Comparison of ENCODE assay signal across 12 cellular contexts in the genomic region with DNA sequence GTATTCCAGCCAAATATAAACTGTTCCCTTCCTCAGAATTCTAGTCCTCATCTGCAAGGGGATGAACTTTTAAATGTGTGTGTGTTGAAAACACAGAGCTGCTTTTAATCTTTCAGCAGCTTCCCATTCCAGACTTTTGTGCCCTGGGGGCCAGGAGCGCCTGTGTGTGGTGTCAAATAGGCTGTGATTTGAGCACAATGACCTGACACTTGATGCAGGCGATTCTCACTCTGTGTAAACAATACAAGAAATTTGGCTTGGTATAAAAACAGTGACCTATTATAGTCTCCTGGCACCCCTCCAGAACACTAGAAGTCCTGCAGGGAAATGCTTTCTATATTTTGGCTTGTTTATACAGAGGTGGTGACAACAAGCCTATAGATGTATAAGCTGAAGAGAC.
DNase-seq lines count a peak whose midpoint lies in the region; ATAC-seq and FAIRE-seq lines count a peak whose summit lies in the region.
"Had no signal": no experiment of that assay in that cellular context is flagged by ENCODE, and none has a peak within 500 bp of the region (broad histone marks: within the 10 kb centered on the region; RNA-seq: fewer than 3 reads in every experiment).

No MANE protein-coding gene starts in this region.

- ATAC-seq in left ventricle myocardium superior = peak; percentile 55

- in situ Hi-C loops in Caki2 (cut with HindIII; ENCODE audit: low pct_unique_long_range_greater_than_20kb, low sequenced_read_pairs) = no loop called here

- intact Hi-C loops in left ventricle myocardium superior (cut with micrococcal nuclease) = no loop called here

- DNase-seq in Caki2 (ENCODE audit: low read depth) (peak; percentile 19), NCI-H128 (lab: John Stamatoyannopoulos, UW; ENCODE audit: unreplicated experiment) (peak; percentile 99), RPMI7951 (ENCODE audit: low read depth) (peak; percentile 73), left ventricle myocardium superior (no peak), MV-4-11 (lab: John Stamatoyannopoulos, UW) (no peak), frontal cortex (ENCODE audit: low spot score in 2 of 2) (no peak)
- no peak for DNase-seq in activated CD4-positive, alpha-beta T cell treated with anti-CD3 and anti-CD28 coated beads, Interleukin-2, amount 50 U/mL, for 4 hours
- DNase-seq in stimulated activated CD4-positive, alpha-beta T cell treated with anti-CD3 and anti-CD28 coated beads, Interleukin-4, amount 100 ng/mL, for 24 hours = no peak
- DNase-seq: activated CD4-positive, CD25-positive, alpha-beta regulatory T cell treated with anti-CD3 and anti-CD28 coated beads, Interleukin-2, amount 50 U/mL, for 72 hours; C1 segment of cervical spinal cord; effector CD4-positive, alpha-beta T cell; stimulated activated CD4-positive, alpha-beta T cell treated with anti-CD3 and anti-CD28 coated beads, Interleukin-12 subunit alpha, Interleukin-12 subunit beta, amount 100 ng/mL, for 4 hours had no signal

- FAIRE-seq in frontal cortex (lab: Jason Lieb, UNC) = no peak

Comparison
In these comparisons a context has a peak if more than half of its experiments do, and no peak if none do; other contexts are left out.
1. DNase-seq: peak in Caki2 (single experiment), NCI-H128 (single experiment) and RPMI7951 (single experiment); none in left ventricle myocardium superior (single experiment), activated CD4-positive, alpha-beta T cell treated with anti-CD3 and anti-CD28 coated beads, Interleukin-2, amount 50 U/mL, for 4 hours (0 of 2), stimulated activated CD4-positive, alpha-beta T cell treated with anti-CD3 and anti-CD28 coated beads, Interleukin-4, amount 100 ng/mL, for 24 hours (single experiment), MV-4-11 (single experiment) and frontal cortex (0 of 2).